19 cellular contexts compared by ENCODE assay signal in the genomic region with DNA sequence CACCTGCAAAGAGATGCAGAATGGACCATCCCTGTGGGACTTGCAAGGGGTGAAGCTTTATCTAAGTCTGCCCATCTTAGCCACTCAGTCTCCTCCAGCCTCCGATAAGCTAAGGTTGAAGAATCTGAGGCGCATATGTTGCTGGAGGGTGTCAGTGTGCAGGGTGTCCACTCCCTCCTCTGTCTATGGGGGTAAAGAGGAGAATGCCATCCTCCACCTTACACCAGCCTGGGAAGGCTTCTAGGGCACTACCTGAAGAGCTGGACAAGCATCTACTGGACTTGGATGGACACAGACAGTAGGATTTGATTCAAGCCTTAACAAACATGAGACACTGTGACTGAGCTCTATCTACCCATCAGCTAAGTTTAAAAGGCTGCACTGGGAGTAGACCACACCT. TPM values are rescaled to one million over a fixed set of nuclear protein-coding genes. Genes with fewer than 3 reads are reported as not detected.
A peak's percentile ranks its signal among the peaks of the same experiment; 100 is the strongest.
DNase-seq lines count a peak whose midpoint lies in the region; ATAC-seq, FAIRE-seq and TF ChIP-seq lines count a peak whose summit lies in the region.
"Had no signal": no experiment of that assay in that cellular context is flagged by ENCODE, and none has a peak within 500 bp of the region (broad histone marks: within the 10 kb centered on the region; RNA-seq: fewer than 3 reads in every experiment).

No MANE protein-coding gene starts in this region.

- no peak for FAIRE-seq in GM12878 (lab: Jason Lieb, UNC)

- H3K9ac ChIP-seq in GM12878 (ENCODE audit: control insufficient read depth, insufficient read depth, low read length), result no peak overlapping the region
- H3K9ac ChIP-seq: BLaER1 treated with 17β-estradiol and CSF1 and Interleukin-3, amounts not matched to agents 10 nM and 100 nM had no signal

- SMC1A ChIA-PET in GM12878 (lab: Charles Lee; ENCODE audit: uncharacterized antibody, unreplicated experiment), result interaction anchor here (0.6 to 4.4 kb wide), 13 partner anchors 9 to 260 kb away, joined by 3 to 28 read pairs (median 4); no protein-coding TSS in a partner anchor

- no peak overlapping the region for H3K4me2 ChIP-seq in GM12878 (ENCODE audit: control insufficient read depth, insufficient read depth)

- no peaks in the 10 kb centered on the region for H3K9me3 ChIP-seq in CD4-positive, alpha-beta memory T cell (ENCODE audit: control insufficient read depth in 1 of 2, low read length in 2 of 2)
- H3K9me3 ChIP-seq in GM12878 (replicated peaks; ENCODE audit: control insufficient read depth, insufficient read depth, low read length), result no peaks in the 10 kb centered on the region
- no peaks in the 10 kb centered on the region for H3K9me3 ChIP-seq in psoas muscle
- H3K9me3 ChIP-seq: BLaER1 treated with 17β-estradiol and CSF1 and Interleukin-3, amounts not matched to agents 10 nM and 100 nM; Caco-2 had no signal

- H3K27me3 Mint-ChIP-seq in activated T-cell treated with anti-CD3 and anti-CD28 coated beads, Interleukin-2, amount 50 U/mL, for 24 hours, result no peaks in the 10 kb centered on the region
- no peaks in the 10 kb centered on the region for H3K27me3 Mint-ChIP-seq in CD4-positive, alpha-beta memory T cell
- H3K27me3 Mint-ChIP-seq in naive thymus-derived CD8-positive, alpha-beta T cell, result no peaks in the 10 kb centered on the region

- H3K36me3 ChIP-seq in CD4-positive, alpha-beta memory T cell (ENCODE audit: insufficient read depth, low read length), result peaks cover 14% of the 10 kb centered on the region
- H3K36me3 ChIP-seq in GM12878 (ENCODE audit: control insufficient read depth in 2 of 2, insufficient read depth in 2 of 2, low read length in 1 of 2), result peaks cover 8 to 20% of the 10 kb centered on the region in 2 experiments; a peak in 3 of 4 replicates
- H3K36me3 ChIP-seq in psoas muscle (ENCODE audit: insufficient read depth in 1 of 2, low read depth in 1 of 2), result peaks cover 0 to 22% of the 10 kb centered on the region in 2 donors

- POLR2A ChIA-PET in CD4-positive, alpha-beta memory T cell (lab: Charles Lee; ENCODE audit: partially characterized antibody), result interaction anchor here (0.6 to 2.1 kb wide), 6 partner anchors 15 to 57 kb away, joined by 3 to 9 read pairs (median 3); no protein-coding TSS in a partner anchor
- POLR2A ChIA-PET in GM12878 (lab: Charles Lee), result interaction anchor here (0.5 to 1.4 kb wide), 4 partner anchors 12 to 112 kb away, joined by 3 to 4 read pairs (median 3); no protein-coding TSS in a partner anchor
- POLR2A ChIA-PET in naive thymus-derived CD8-positive, alpha-beta T cell (lab: Charles Lee), result interaction anchor here (1.3 to 2.8 kb wide), 2 partner anchors 13 to 45 kb away, joined by 4 to 14 read pairs; no protein-coding TSS in a partner anchor

- H3K9me3 Mint-ChIP-seq in activated T-cell treated with anti-CD3 and anti-CD28 coated beads, Interleukin-2, amount 50 U/mL, for 24 hours, result no peaks in the 10 kb centered on the region
- H3K9me3 Mint-ChIP-seq in CD4-positive, alpha-beta memory T cell, result peaks cover 0 to 3% (median 0%) of the 10 kb centered on the region in 8 donors
- no peaks in the 10 kb centered on the region for H3K9me3 Mint-ChIP-seq in naive thymus-derived CD8-positive, alpha-beta T cell
- H3K9me3 Mint-ChIP-seq: H9 had no signal

- CTCF ChIA-PET in CD4-positive, alpha-beta memory T cell (lab: Charles Lee; ENCODE audit: partially characterized antibody), result interaction anchor here (1.2 to 3.3 kb wide), 7 partner anchors 8 to 90 kb away, joined by 3 to 31 read pairs (median 5); no protein-coding TSS in a partner anchor
- CTCF ChIA-PET in GM12878 (lab: Yijun Ruan, JAX), result interaction anchor here (1.4 to 10.3 kb wide), 4 partner anchors 14 to 260 kb away, joined by 3 to 91 read pairs (median 8); no protein-coding TSS in a partner anchor

- no TSS peak for BruUV-seq in GM12878 (replicated peaks; lab: Mats Ljungman, UMichigan)

- H3K4me3 Mint-ChIP-seq in activated T-cell treated with anti-CD3 and anti-CD28 coated beads, Interleukin-2, amount 50 U/mL, for 24 hours, result no peak overlapping the region
- H3K4me3 Mint-ChIP-seq in CD4-positive, alpha-beta memory T cell, result peak overlapping the region in 2 of 8 donors; percentile 15 to 38
- H3K4me3 Mint-ChIP-seq in naive thymus-derived CD8-positive, alpha-beta T cell, result peak overlapping the region in 7 of 10 donors; percentile 2 to 68 (median 30)
- H3K4me3 Mint-ChIP-seq: H9 had no signal

- TF ChIP-seq POLR2A in GM12878 (IDR thresholded peaks at IDR 0.05; ENCODE audit: low read depth, low read length), result no peak

- H3K4me3 ChIP-seq in CD4-positive, alpha-beta memory T cell (ENCODE audit: low read length in 2 of 2), result no peak overlapping the region
- no peak overlapping the region for H3K4me3 ChIP-seq in GM12878
- H3K4me3 ChIP-seq in psoas muscle, result no peak overlapping the region
- H3K4me3 ChIP-seq: BLaER1 treated with 17β-estradiol and CSF1 and Interleukin-3, amounts not matched to agents 10 nM and 100 nM had no signal

- H3K36me3 Mint-ChIP-seq in activated T-cell treated with anti-CD3 and anti-CD28 coated beads, Interleukin-2, amount 50 U/mL, for 24 hours (ENCODE audit: low read depth), result peaks cover 90% of the 10 kb centered on the region
- peaks cover 45 to 59% of the 10 kb centered on the region in 2 donors for H3K36me3 Mint-ChIP-seq in CD4-positive, alpha-beta memory T cell
- H3K36me3 Mint-ChIP-seq in naive thymus-derived CD8-positive, alpha-beta T cell, result peaks cover 0 to 71% (median 13%) of the 10 kb centered on the region in 3 donors

- peaks cover 72% of the 10 kb centered on the region for H3K4me1 ChIP-seq in CD4-positive, alpha-beta memory T cell (ENCODE audit: insufficient read depth, low read length)
- H3K4me1 ChIP-seq in GM12878 (ENCODE audit: control insufficient read depth, insufficient read depth, low read length) (0 out of 2 replicates have a peak, but pooled peaks cover 3% of the 10 kb centered on the region), psoas muscle (no peaks in the 10 kb centered on the region)

- H3K4me1 Mint-ChIP-seq in activated T-cell treated with anti-CD3 and anti-CD28 coated beads, Interleukin-2, amount 50 U/mL, for 24 hours (ENCODE audit: low read depth), result peaks cover 78% of the 10 kb centered on the region
- peaks cover 56 to 85% (median 70%) of the 10 kb centered on the region in 4 donors for H3K4me1 Mint-ChIP-seq in CD4-positive, alpha-beta memory T cell
- H3K4me1 Mint-ChIP-seq in naive thymus-derived CD8-positive, alpha-beta T cell, result peaks cover 39 to 88% (median 81%) of the 10 kb centered on the region in 4 donors

- RAD21 ChIA-PET in GM12878 (lab: Charles Lee; ENCODE audit: unreplicated experiment), result interaction anchor here (0.6 to 3.7 kb wide), 6 partner anchors 10 to 260 kb away, joined by 3 to 17 read pairs (median 5); no protein-coding TSS in a partner anchor

- in situ Hi-C loops in GM12878 (cut with MboI), result no loop called here

- TF ChIP-seq EP300 in GM12878 (IDR thresholded peaks at IDR 0.05; ENCODE audit: borderline replicate concordance in 1 of 2, control insufficient read depth in 1 of 2, low read depth in 2 of 2, low read length in 2 of 2), result no peak

- 100% methylated on average over 2 of the region's 2 CpGs for WGBS in GM12878 (ENCODE audit: insufficient coverage, insufficient replicate concordance, low lambda C conversion rate, missing lambda C conversion rate)
- 96 to 100% (median 99%) methylated on average over 2 of the region's 2 CpGs for WGBS in psoas muscle, 3 donors

- ATAC-seq in GM12878 (no peak; the same call in 2 of the 3 replicates), HG03378 (IDR thresholded peaks at IDR 0.05; ENCODE audit: unreplicated experiment) (no peak), psoas muscle (no peak)
- no peak for ATAC-seq in naive thymus-derived CD8-positive, alpha-beta T cell
- ATAC-seq: Right ventricle myocardium inferior had no signal

- DNase-seq in activated T-cell treated with anti-CD3 and anti-CD28 coated beads, Interleukin-2, amount 50 U/mL, for 24 hours, result no peak
- no peak for DNase-seq in activated T-cell treated with anti-CD3 and anti-CD28 coated beads for 4 hours
- no peak for DNase-seq in CD4-positive, alpha-beta memory T cell
- no peak for DNase-seq in GM12878 (ENCODE audit: low read depth, low spot score)
- DNase-seq in naive thymus-derived CD8-positive, alpha-beta T cell, result no peak
- no peak for DNase-seq in T-helper 2 cell
- DNase-seq in psoas muscle, result no peak
- DNase-seq: 8988T, Caco-2, DMS153, H9, IMR-90, Kasumi-1, MM.1S, NCI-H1105, NCI-H1694 had no signal

- intact Hi-C loops in CD4-positive, alpha-beta memory T cell (cut with micrococcal nuclease), result no loop called here
- intact Hi-C loops in GM12878 (cut with micrococcal nuclease; ENCODE audit: unreplicated experiment) (no loop called here), psoas muscle (cut with DNase I) (no loop called here)

- TF ChIP-seq RAD21 in GM12878 (IDR thresholded peaks at IDR 0.05; ENCODE audit: insufficient read depth, low read depth, low read length), result no peak

- TF ChIP-seq CTCF in GM12878 (IDR thresholded peaks at IDR 0.05 in 2 of 3, conservative IDR thresholded peaks at IDR 0.05 in 1 of 3; ENCODE audit: control insufficient read depth in 2 of 3, extremely low read depth in 1 of 3, insufficient read depth in 1 of 3, low read depth in 3 of 3, low read length in 3 of 3), result no peak
- no peak for TF ChIP-seq CTCF in psoas muscle (IDR thresholded peaks at IDR 0.05)

- no peaks in the 10 kb centered on the region for H4K20me1 ChIP-seq in GM12878 (ENCODE audit: control insufficient read depth, insufficient read depth)

- no peak overlapping the region for H3K27ac ChIP-seq in CD4-positive, alpha-beta memory T cell (ENCODE audit: low read depth, low read length)
- H3K27ac ChIP-seq in GM12878 (ENCODE audit: control insufficient read depth, insufficient read depth) (no peak overlapping the region), psoas muscle (no peak overlapping the region)
- H3K27ac ChIP-seq: BLaER1 treated with 17β-estradiol and CSF1 and Interleukin-3, amounts not matched to agents 10 nM and 100 nM had no signal

- H3K27me3 ChIP-seq in CD4-positive, alpha-beta memory T cell (ENCODE audit: insufficient read depth, low read length), result no peaks in the 10 kb centered on the region
- no peaks in the 10 kb centered on the region for H3K27me3 ChIP-seq in GM12878 (replicated peaks in 1 of 2; ENCODE audit: control insufficient read depth in 2 of 2, insufficient read depth in 2 of 2, low read length in 1 of 2)
- H3K27me3 ChIP-seq in psoas muscle (ENCODE audit: insufficient read depth in 3 of 3, low read length in 2 of 3), result no peaks in the 10 kb centered on the region
- H3K27me3 ChIP-seq: BLaER1 treated with 17β-estradiol and CSF1 and Interleukin-3, amounts not matched to agents 10 nM and 100 nM had no signal

- peak overlapping the region; percentile 79 for H3K27ac Mint-ChIP-seq in activated T-cell treated with anti-CD3 and anti-CD28 coated beads, Interleukin-2, amount 50 U/mL, for 24 hours
- peak overlapping the region in 4 of 7 donors; percentile 8 to 48 (median 31) for H3K27ac Mint-ChIP-seq in CD4-positive, alpha-beta memory T cell
- H3K27ac Mint-ChIP-seq in naive thymus-derived CD8-positive, alpha-beta T cell, result peak overlapping the region in 9 of 10 donors; percentile 13 to 90 (median 63)

- H2AFZ ChIP-seq in GM12878 (ENCODE audit: control insufficient read depth, low read depth, low read length), result no peak overlapping the region

- peaks cover 11% of the 10 kb centered on the region for H3K79me2 ChIP-seq in GM12878 (ENCODE audit: control insufficient read depth, insufficient read depth, low read length)

RNA-seq across cellular contexts. Expression of gene TMEM123, which starts 46.5 kb away (rescaled TPM):
- 100 to 1,000 TPM; 383 to 397 TPM for total RNA-seq in CD4-positive, alpha-beta memory T cell
- 100 to 1,000 TPM; 752 to 839 TPM for polyA plus RNA-seq in CD4-positive, alpha-beta memory T cell
- total RNA-seq in GM12878 (2013; cell fraction: nucleolus; rRNA removed), result 122 and 125 TPM in 2 replicates
- 90.4 and 104 TPM in 2 replicates for total RNA-seq in GM12878 (2014; rRNA removed)
- 220 and 240 TPM in 2 replicates for total RNA-seq in GM12878 (2014; rRNA removed; fragmentation: Illumina TruSeq; extraction: Trizol)
- total RNA-seq in GM12878 (2021), result 124 and 146 TPM in 2 replicates
- polyA plus RNA-seq in GM12878 (2011; ENCODE audit: low read depth), result 60.0 TPM
- polyA plus RNA-seq in GM12878 (2011; rRNA removed), result 667 and 744 TPM in 2 replicates
- polyA plus RNA-seq in GM12878 (2011; cell fraction: cytosol; rRNA removed), result 89.5 and 235 TPM in 2 replicates
- 48.4 and 94.5 TPM in 2 replicates for polyA plus RNA-seq in GM12878 (2011; cell fraction: nucleus; rRNA removed)
- 77.6 and 83.1 TPM in 2 replicates for polyA plus RNA-seq in GM12878 (2012)
- polyA plus RNA-seq in GM12878 (2014; fragmentation: Illumina TruSeq; extraction: Trizol), result 152 and 245 TPM in 2 replicates
- 10 to 100 TPM; 35.1 to 48.8 TPM for polyA plus RNA-seq in GM12878 (2014; fragmentation: Nextera tagmentation; extraction: Ambion mirVana)
- 62.9 and 73.9 TPM in 2 replicates for polyA plus RNA-seq in GM12878 (2014; rRNA removed)
- polyA plus RNA-seq in GM12878 (2016; fragmentation: Nextera tagmentation; extraction: Ambion mirVana), result 100 to 1,000 TPM; 122 to 124 TPM
- polyA minus RNA-seq in GM12878 (2011; rRNA and poly(A)+ RNA removed), result 234 and 661 TPM in 2 replicates
- polyA minus RNA-seq in GM12878 (2011; cell fraction: cytosol; rRNA and poly(A)+ RNA removed), result 119 and 168 TPM in 2 replicates
- polyA minus RNA-seq in GM12878 (2011; cell fraction: nucleus; rRNA and poly(A)+ RNA removed), result 56.7 and 58.8 TPM in 2 replicates
- total RNA-seq in naive thymus-derived CD8-positive, alpha-beta T cell, result 100 to 1,000 TPM; 484 to 533 TPM
- polyA plus RNA-seq in naive thymus-derived CD8-positive, alpha-beta T cell, result 100 to 1,000 TPM; 746 to 988 (median 748) TPM
- total RNA-seq in psoas muscle, result 10 to 100 TPM; 16.9 to 42.6 (median 34.3) TPM
- polyA plus RNA-seq in psoas muscle, result 10 to 100 TPM; 10.8 to 13.1 (median 12.6) TPM

RNA-seq across cellular contexts. Expression of gene BIRC2, which starts 59.1 kb away (rescaled TPM):
- total RNA-seq in CD4-positive, alpha-beta memory T cell, result 10 to 100 TPM; 60.9 to 61.2 TPM
- polyA plus RNA-seq in CD4-positive, alpha-beta memory T cell, result 10 to 100 TPM; 28.8 to 33.4 TPM
- total RNA-seq in GM12878 (2013; cell fraction: nucleolus; rRNA removed), result 192 and 210 TPM in 2 replicates
- total RNA-seq in GM12878 (2014; rRNA removed), result 25.1 and 30.8 TPM in 2 replicates
- total RNA-seq in GM12878 (2014; rRNA removed; fragmentation: Illumina TruSeq; extraction: Trizol), result 33.4 and 33.9 TPM in 2 replicates
- total RNA-seq in GM12878 (2021), result 23.2 and 24.3 TPM in 2 replicates
- 11.0 TPM for polyA plus RNA-seq in GM12878 (2011; ENCODE audit: low read depth)
- polyA plus RNA-seq in GM12878 (2011; rRNA removed), result 75.8 and 118 TPM in 2 replicates
- polyA plus RNA-seq in GM12878 (2011; cell fraction: cytosol; rRNA removed), result 38.3 and 48.2 TPM in 2 replicates
- polyA plus RNA-seq in GM12878 (2011; cell fraction: nucleus; rRNA removed), result 77.2 and 113 TPM in 2 replicates
- polyA plus RNA-seq in GM12878 (2012), result 18.8 and 22.7 TPM in 2 replicates
- 31.8 and 44.0 TPM in 2 replicates for polyA plus RNA-seq in GM12878 (2014; fragmentation: Illumina TruSeq; extraction: Trizol)
- 10 to 100 TPM; 13.8 to 17.8 TPM for polyA plus RNA-seq in GM12878 (2014; fragmentation: Nextera tagmentation; extraction: Ambion mirVana)
- 16.1 and 21.4 TPM in 2 replicates for polyA plus RNA-seq in GM12878 (2014; rRNA removed)
- polyA plus RNA-seq in GM12878 (2016; fragmentation: Nextera tagmentation; extraction: Ambion mirVana), result 10 to 100 TPM; 27.9 to 30.2 TPM
- polyA minus RNA-seq in GM12878 (2011; rRNA and poly(A)+ RNA removed), result 76.5 and 81.3 TPM in 2 replicates
- 13.5 and 14.9 TPM in 2 replicates for polyA minus RNA-seq in GM12878 (2011; cell fraction: cytosol; rRNA and poly(A)+ RNA removed)
- polyA minus RNA-seq in GM12878 (2011; cell fraction: nucleus; rRNA and poly(A)+ RNA removed), result 93.9 and 98.3 TPM in 2 replicates
- total RNA-seq in naive thymus-derived CD8-positive, alpha-beta T cell, result 10 to 100 TPM; 56.4 to 56.9 TPM
- 10 to 100 TPM; 29.6 to 41.9 (median 32.2) TPM for polyA plus RNA-seq in naive thymus-derived CD8-positive, alpha-beta T cell
- total RNA-seq in psoas muscle, result 10 to 100 TPM; 26.6 to 30.3 (median 29.6) TPM
- 10 to 100 TPM; 22.5 to 55.1 (median 35.1) TPM for polyA plus RNA-seq in psoas muscle
